Comparison of ENCODE assay signal across 8 cellular contexts in genomic region chrX:48648299-48648698, GRCh38. TPM values are rescaled to one million over a fixed set of nuclear protein-coding genes. Genes with fewer than 3 reads are reported as not detected.
DNase-seq lines count a peak whose midpoint lies in the region; ATAC-seq, FAIRE-seq and TF ChIP-seq lines count a peak whose summit lies in the region.

No MANE protein-coding gene starts in this region.

- no peaks in the 10 kb centered on the region for H3K9me3 Mint-ChIP-seq in T-helper 2 cell treated with Interferon-gamma antibody and Interleukin-4, amounts not matched to agents 5 μg/mL and 100 μg/mL, for 36 hours
- H3K9me3 Mint-ChIP-seq in stimulated activated naive B cell treated with anti-CD40 and anti-IgM and Interleukin-4, amounts not matched to agents 10 μg/mL and 1 μg/mL and 100 μg/mL, for 72 hours = no peaks in the 10 kb centered on the region

- no peak overlapping the region for H3K27ac ChIP-seq in HepG2 (ENCODE audit: extremely low read length, insufficient read depth, low read length)

- peak; percentile 63 for TF ChIP-seq CTCF in HepG2 (CRISPR knock-in tag; IDR thresholded peaks at IDR 0.05)

- no peaks in the 10 kb centered on the region for H3K27me3 Mint-ChIP-seq in T-helper 2 cell treated with Interferon-gamma antibody and Interleukin-4, amounts not matched to agents 5 μg/mL and 100 μg/mL, for 36 hours (ENCODE audit: low read depth)
- H3K27me3 Mint-ChIP-seq in stimulated activated naive B cell treated with anti-CD40 and anti-IgM and Interleukin-4, amounts not matched to agents 10 μg/mL and 1 μg/mL and 100 μg/mL, for 72 hours = peaks cover 0 to 5% of the 10 kb centered on the region in 2 donors

- no peaks in the 10 kb centered on the region for H3K4me1 ChIP-seq in HepG2 (ENCODE audit: insufficient read depth, low read length)

- peaks cover 4% of the 10 kb centered on the region for H3K4me1 Mint-ChIP-seq in T-helper 2 cell treated with Interferon-gamma antibody and Interleukin-4, amounts not matched to agents 5 μg/mL and 100 μg/mL, for 36 hours (ENCODE audit: low read depth)
- peaks cover 0 to 2% of the 10 kb centered on the region in 2 donors for H3K4me1 Mint-ChIP-seq in stimulated activated naive B cell treated with anti-CD40 and anti-IgM and Interleukin-4, amounts not matched to agents 10 μg/mL and 1 μg/mL and 100 μg/mL, for 72 hours

- no TSS peak for BruUV-seq in HepG2 (replicated peaks; lab: Mats Ljungman, UMichigan)

- H3K9me3 ChIP-seq in MG63 = no peaks in the 10 kb centered on the region
- H3K9me3 ChIP-seq in HepG2 (ENCODE audit: low read length) = no peaks in the 10 kb centered on the region

- CTCF ChIA-PET in HepG2 (lab: Yijun Ruan, JAX; ENCODE audit: low intra/inter-chr PET ratio, low total read pairs) = interaction anchor here (1.4 kb wide), 1 partner anchor 185 kb away, joined by 3 read pairs; no protein-coding TSS in a partner anchor

- H3K4me3 Mint-ChIP-seq in T-helper 2 cell treated with Interferon-gamma antibody and Interleukin-4, amounts not matched to agents 5 μg/mL and 100 μg/mL, for 36 hours = no peak overlapping the region
- no peak overlapping the region for H3K4me3 Mint-ChIP-seq in stimulated activated naive B cell treated with anti-CD40 and anti-IgM and Interleukin-4, amounts not matched to agents 10 μg/mL and 1 μg/mL and 100 μg/mL, for 72 hours

- H3K36me3 Mint-ChIP-seq in T-helper 2 cell treated with Interferon-gamma antibody and Interleukin-4, amounts not matched to agents 5 μg/mL and 100 μg/mL, for 36 hours (ENCODE audit: low read depth) = no peaks in the 10 kb centered on the region
- H3K36me3 Mint-ChIP-seq in stimulated activated naive B cell treated with anti-CD40 and anti-IgM and Interleukin-4, amounts not matched to agents 10 μg/mL and 1 μg/mL and 100 μg/mL, for 72 hours = no peaks in the 10 kb centered on the region

- POLR2A ChIA-PET in HepG2 (lab: Yijun Ruan, JAX) = interaction anchor here (1.0 to 1.7 kb wide), 2 partner anchors 28 to 65 kb away, joined by 3 to 7 read pairs; no protein-coding TSS in a partner anchor

- no peak overlapping the region for H3K4me2 ChIP-seq in HepG2 (ENCODE audit: low read depth, low read length)

- no peak for TF ChIP-seq RAD21 in HepG2 (CRISPR knock-in tag; IDR thresholded peaks at IDR 0.05)

- 3% methylated on average over 3 of the region's 6 CpGs for WGBS in HepG2 (ENCODE audit: low lambda C conversion rate)

- H2AFZ ChIP-seq in HepG2 (ENCODE audit: low read length) = no peak overlapping the region

- H3K27ac Mint-ChIP-seq in T-helper 2 cell treated with Interferon-gamma antibody and Interleukin-4, amounts not matched to agents 5 μg/mL and 100 μg/mL, for 36 hours = peak overlapping the region; percentile 65
- peak overlapping the region; percentile 56 for H3K27ac Mint-ChIP-seq in stimulated activated naive B cell treated with anti-CD40 and anti-IgM and Interleukin-4, amounts not matched to agents 10 μg/mL and 1 μg/mL and 100 μg/mL, for 72 hours

- H3K27me3 ChIP-seq in MG63 (no peaks in the 10 kb centered on the region), HepG2 (ENCODE audit: control insufficient read depth in 1 of 2, insufficient read depth in 2 of 2, low read length in 2 of 2) (0 out of 5 replicates have a peak, but pooled peaks cover 0 to 3% of the 10 kb centered on the region in 2 experiments)

- in situ Hi-C loops in HepG2 (cut with HindIII; ENCODE audit: extremely low pct_ligation_motif_present, low pct_unique_long_range_greater_than_20kb) = no loop called here

- H3K4me3 ChIP-seq in MG63 (no peak overlapping the region), HepG2 (replicated peaks in 1 of 3; ENCODE audit: insufficient read depth in 1 of 3, low read depth in 2 of 3, low read length in 3 of 3) (no peak overlapping the region)

- FAIRE-seq in colon (lab: Jason Lieb, UNC) (peak; percentile 84), HepG2 (lab: Jason Lieb, UNC) (peak; percentile 64)

- no peak overlapping the region for H3K9ac ChIP-seq in HepG2 (ENCODE audit: insufficient read depth, low read depth, low read length)

- TF ChIP-seq POLR2A in HepG2 (IDR thresholded peaks at IDR 0.05; ENCODE audit: insufficient read depth in 1 of 2, low read depth in 2 of 2, low read length in 2 of 2) = no peak

- ATAC-seq in HepG2 (peak; percentile 69), GM21737 (IDR thresholded peaks at IDR 0.05; ENCODE audit: unreplicated experiment) (no peak), HG03108 (IDR thresholded peaks at IDR 0.05; ENCODE audit: unreplicated experiment) (no peak)
- ATAC-seq in stimulated activated naive B cell treated with anti-CD40 and anti-IgM and Interleukin-4, amounts not matched to agents 10 μg/mL and 1 μg/mL and 100 μg/mL, for 72 hours (replicated peaks) = peak; percentile 60 to 69

- DNase-seq in Daoy (ENCODE audit: low read depth) (peak; percentile 54), MG63 (peak; percentile 21), HepG2 (ENCODE audit: low spot score) (peak; percentile 28)
- peak; percentile 6 for DNase-seq in T-helper 2 cell treated with Interferon-gamma antibody and Interleukin-4, amounts not matched to agents 5 μg/mL and 100 μg/mL, for 36 hours (ENCODE audit: low spot score)
- no peak for DNase-seq in stimulated activated naive B cell treated with anti-CD40 and anti-IgM and Interleukin-4, amounts not matched to agents 10 μg/mL and 1 μg/mL and 100 μg/mL, for 72 hours

- no peaks in the 10 kb centered on the region for H3K36me3 ChIP-seq in MG63
- H3K36me3 ChIP-seq in HepG2 (replicated peaks in 1 of 2; ENCODE audit: control insufficient read depth in 1 of 2, insufficient read depth in 2 of 2, low read length in 2 of 2) = no peaks in the 10 kb centered on the region

- TF ChIP-seq EP300 in HepG2 (IDR thresholded peaks at IDR 0.05; ENCODE audit: low read depth in 2 of 2, low read length in 2 of 2) = no peak
- no peak for TF ChIP-seq EP300 in HepG2 (CRISPR knock-in tag; IDR thresholded peaks at IDR 0.05; ENCODE audit: borderline replicate concordance)

- H3K79me2 ChIP-seq in HepG2 (ENCODE audit: insufficient read depth, low read length) = no peaks in the 10 kb centered on the region

- no peaks in the 10 kb centered on the region for H4K20me1 ChIP-seq in HepG2 (ENCODE audit: insufficient read depth, low read length)

- intact Hi-C loops in HepG2 (cut with micrococcal nuclease; ENCODE audit: unreplicated experiment) = loop anchor here (5.0 kb wide), 1 partner anchor 269 kb away; the partner anchor contains the start of gene PIM2

RNA-seq across cellular contexts. Expression of gene WAS, which starts 35.3 kb away (rescaled TPM):
- 0.57 TPM in 1 of 2 replicates, not detected in the other for total RNA-seq in Daoy (2014; rRNA removed; shearing (Covaris generic))
- 0.79 TPM in 1 of 2 replicates, not detected in the other for total RNA-seq in MG63 (2014; rRNA removed; shearing (Covaris generic); ENCODE audit: low replicate concordance)
- not detected in 2 replicates for total RNA-seq in HepG2 (2016; rRNA removed; fragmentation: Illumina TruSeq; extraction: Trizol)
- not detected in 2 replicates for total RNA-seq in HepG2 (2016; cell fraction: cytosol; rRNA removed; fragmentation: Illumina TruSeq; extraction: Trizol; ENCODE audit: low read depth)
- total RNA-seq in HepG2 (2016; cell fraction: insoluble cytoplasmic fraction; rRNA removed; fragmentation: Illumina TruSeq; extraction: Trizol) = not detected in 2 replicates
- not detected in 2 replicates for total RNA-seq in HepG2 (2016; cell fraction: membrane; rRNA removed; fragmentation: Illumina TruSeq; extraction: Trizol)
- total RNA-seq in HepG2 (2016; cell fraction: nucleus; rRNA removed; fragmentation: Illumina TruSeq; extraction: Trizol) = not detected in 2 replicates
- 0.11 and 0.18 TPM in 2 replicates for polyA plus RNA-seq in HepG2 (2011; rRNA removed)
- polyA plus RNA-seq in HepG2 (2011; cell fraction: cytosol; rRNA removed) = 0.03 TPM in 1 of 2 replicates, not detected in the other
- 0.21 and 0.54 TPM in 2 replicates for polyA plus RNA-seq in HepG2 (2011; cell fraction: nucleus; rRNA removed)
- polyA plus RNA-seq in HepG2 (2012) = 0.21 TPM in 2 replicates
- not detected in 2 replicates for polyA plus RNA-seq in HepG2 (2016; cell fraction: cytosol; fragmentation: Illumina TruSeq; extraction: Trizol; ENCODE audit: low read depth)
- not detected in 2 replicates for polyA plus RNA-seq in HepG2 (2016; cell fraction: insoluble cytoplasmic fraction; fragmentation: Illumina TruSeq; extraction: Trizol; ENCODE audit: low read depth)
- polyA plus RNA-seq in HepG2 (2016; cell fraction: membrane; fragmentation: Illumina TruSeq; extraction: Trizol; ENCODE audit: low read depth) = not detected in 2 replicates
- not detected in 2 replicates for polyA plus RNA-seq in HepG2 (2016; cell fraction: nucleus; fragmentation: Illumina TruSeq; extraction: Trizol; ENCODE audit: insufficient read depth, low read depth)
- 0.08 and 0.09 TPM in 2 replicates for polyA minus RNA-seq in HepG2 (2011; rRNA and poly(A)+ RNA removed; ENCODE audit: low replicate concordance)
- not detected in 2 replicates for polyA minus RNA-seq in HepG2 (2011; cell fraction: cytosol; rRNA and poly(A)+ RNA removed)
- polyA minus RNA-seq in HepG2 (2011; cell fraction: nucleus; rRNA and poly(A)+ RNA removed) = not detected in 2 replicates

RNA-seq across cellular contexts. Expression of gene SUV39H1, which starts 48.2 kb away (rescaled TPM):
- total RNA-seq in Daoy (2014; rRNA removed; shearing (Covaris generic)) = 14.3 and 20.7 TPM in 2 replicates
- 4.1 and 13.3 TPM in 2 replicates for total RNA-seq in MG63 (2014; rRNA removed; shearing (Covaris generic); ENCODE audit: low replicate concordance)
- total RNA-seq in HepG2 (2016; rRNA removed; fragmentation: Illumina TruSeq; extraction: Trizol) = 9.9 and 10.1 TPM in 2 replicates
- total RNA-seq in HepG2 (2016; cell fraction: cytosol; rRNA removed; fragmentation: Illumina TruSeq; extraction: Trizol; ENCODE audit: low read depth) = 1.2 and 1.6 TPM in 2 replicates
- 9.2 and 10.1 TPM in 2 replicates for total RNA-seq in HepG2 (2016; cell fraction: insoluble cytoplasmic fraction; rRNA removed; fragmentation: Illumina TruSeq; extraction: Trizol)
- total RNA-seq in HepG2 (2016; cell fraction: membrane; rRNA removed; fragmentation: Illumina TruSeq; extraction: Trizol) = 5.1 and 5.5 TPM in 2 replicates
- total RNA-seq in HepG2 (2016; cell fraction: nucleus; rRNA removed; fragmentation: Illumina TruSeq; extraction: Trizol) = 7.0 and 7.4 TPM in 2 replicates
- 3.2 and 5.2 TPM in 2 replicates for polyA plus RNA-seq in HepG2 (2011; rRNA removed)
- polyA plus RNA-seq in HepG2 (2011; cell fraction: cytosol; rRNA removed) = 2.8 and 5.0 TPM in 2 replicates
- polyA plus RNA-seq in HepG2 (2011; cell fraction: nucleus; rRNA removed) = 5.5 and 9.7 TPM in 2 replicates
- 2.7 and 4.7 TPM in 2 replicates for polyA plus RNA-seq in HepG2 (2012)
- 1.3 and 1.5 TPM in 2 replicates for polyA plus RNA-seq in HepG2 (2016; cell fraction: cytosol; fragmentation: Illumina TruSeq; extraction: Trizol; ENCODE audit: low read depth)
- polyA plus RNA-seq in HepG2 (2016; cell fraction: insoluble cytoplasmic fraction; fragmentation: Illumina TruSeq; extraction: Trizol; ENCODE audit: low read depth) = 8.6 and 12.5 TPM in 2 replicates
- 3.6 and 3.7 TPM in 2 replicates for polyA plus RNA-seq in HepG2 (2016; cell fraction: membrane; fragmentation: Illumina TruSeq; extraction: Trizol; ENCODE audit: low read depth)
- 13.6 and 14.6 TPM in 2 replicates for polyA plus RNA-seq in HepG2 (2016; cell fraction: nucleus; fragmentation: Illumina TruSeq; extraction: Trizol; ENCODE audit: insufficient read depth, low read depth)
- polyA minus RNA-seq in HepG2 (2011; rRNA and poly(A)+ RNA removed; ENCODE audit: low replicate concordance) = 9.3 and 68.5 TPM in 2 replicates
- polyA minus RNA-seq in HepG2 (2011; cell fraction: cytosol; rRNA and poly(A)+ RNA removed) = 3.1 and 5.0 TPM in 2 replicates
- polyA minus RNA-seq in HepG2 (2011; cell fraction: nucleus; rRNA and poly(A)+ RNA removed) = 3.9 and 4.2 TPM in 2 replicates

RNA-seq across cellular contexts. Expression of gene WDR13, which starts 51.0 kb away (rescaled TPM):
- total RNA-seq in Daoy (2014; rRNA removed; shearing (Covaris generic)) = 82.3 and 92.5 TPM in 2 replicates
- total RNA-seq in MG63 (2014; rRNA removed; shearing (Covaris generic); ENCODE audit: low replicate concordance) = 84.9 and 95.8 TPM in 2 replicates
- total RNA-seq in HepG2 (2016; rRNA removed; fragmentation: Illumina TruSeq; extraction: Trizol) = 19.3 and 28.7 TPM in 2 replicates
- total RNA-seq in HepG2 (2016; cell fraction: cytosol; rRNA removed; fragmentation: Illumina TruSeq; extraction: Trizol; ENCODE audit: low read depth) = 23.0 and 33.2 TPM in 2 replicates
- 20.8 and 29.5 TPM in 2 replicates for total RNA-seq in HepG2 (2016; cell fraction: insoluble cytoplasmic fraction; rRNA removed; fragmentation: Illumina TruSeq; extraction: Trizol)
- 42.7 and 44.4 TPM in 2 replicates for total RNA-seq in HepG2 (2016; cell fraction: membrane; rRNA removed; fragmentation: Illumina TruSeq; extraction: Trizol)
- 15.9 and 18.0 TPM in 2 replicates for total RNA-seq in HepG2 (2016; cell fraction: nucleus; rRNA removed; fragmentation: Illumina TruSeq; extraction: Trizol)
- 37.1 and 52.7 TPM in 2 replicates for polyA plus RNA-seq in HepG2 (2011; rRNA removed)
- polyA plus RNA-seq in HepG2 (2011; cell fraction: cytosol; rRNA removed) = 31.9 and 50.0 TPM in 2 replicates
- polyA plus RNA-seq in HepG2 (2011; cell fraction: nucleus; rRNA removed) = 389 and 473 TPM in 2 replicates
- polyA plus RNA-seq in HepG2 (2012) = 55.2 and 81.7 TPM in 2 replicates
- polyA plus RNA-seq in HepG2 (2016; cell fraction: cytosol; fragmentation: Illumina TruSeq; extraction: Trizol; ENCODE audit: low read depth) = 21.0 and 24.5 TPM in 2 replicates
- 20.4 and 20.7 TPM in 2 replicates for polyA plus RNA-seq in HepG2 (2016; cell fraction: insoluble cytoplasmic fraction; fragmentation: Illumina TruSeq; extraction: Trizol; ENCODE audit: low read depth)
- 28.5 and 34.5 TPM in 2 replicates for polyA plus RNA-seq in HepG2 (2016; cell fraction: membrane; fragmentation: Illumina TruSeq; extraction: Trizol; ENCODE audit: low read depth)
- polyA plus RNA-seq in HepG2 (2016; cell fraction: nucleus; fragmentation: Illumina TruSeq; extraction: Trizol; ENCODE audit: insufficient read depth, low read depth) = 29.3 and 35.6 TPM in 2 replicates
- 95.4 and 111 TPM in 2 replicates for polyA minus RNA-seq in HepG2 (2011; rRNA and poly(A)+ RNA removed; ENCODE audit: low replicate concordance)
- 39.0 and 46.7 TPM in 2 replicates for polyA minus RNA-seq in HepG2 (2011; cell fraction: cytosol; rRNA and poly(A)+ RNA removed)
- 36.2 and 42.4 TPM in 2 replicates for polyA minus RNA-seq in HepG2 (2011; cell fraction: nucleus; rRNA and poly(A)+ RNA removed)

Comparison
In these comparisons a context has a peak if more than half of its experiments do, and no peak if none do; other contexts are left out.
1. ATAC-seq: peak in HepG2 (single experiment) and stimulated activated naive B cell treated with anti-CD40 and anti-IgM and Interleukin-4, amounts not matched to agents 10 μg/mL and 1 μg/mL and 100 μg/mL, for 72 hours (2 of 2); none in GM21737 (single experiment) and HG03108 (single experiment).